In genomic region chr2:239758325-239758877, GRCh38 we compare ENCODE assay signal across 13 cellular contexts.
DNase-seq lines count a peak whose midpoint lies in the region; ATAC-seq and TF ChIP-seq lines count a peak whose summit lies in the region.
"Had no signal": no experiment of that assay in that cellular context is flagged by ENCODE, and none has a peak within 500 bp of the region (broad histone marks: within the 10 kb centered on the region; RNA-seq: fewer than 3 reads in every experiment).

No MANE protein-coding gene starts in this region.

- peaks cover 63% of the 10 kb centered on the region for H3K27me3 Mint-ChIP-seq in MCF 10A (ENCODE audit: insufficient read depth, unreplicated experiment)

- H3K4ac ChIP-seq in IMR-90 (ENCODE audit: low read depth, low read length): no peak overlapping the region

- dilution Hi-C loops in IMR-90 (cut with HindIII; ENCODE audit: low sequenced_read_pairs, unreplicated experiment): no loop called here

- BruUV-seq in IMR-90 (replicated peaks; lab: Mats Ljungman, UMichigan) (no TSS peak), MCF 10A (replicated peaks; lab: Mats Ljungman, UMichigan) (no TSS peak)

- no peaks in the 10 kb centered on the region for H3K4me1 ChIP-seq in IMR-90 (ENCODE audit: control insufficient read depth, insufficient read depth, low read length)
- H3K4me1 ChIP-seq in lower lobe of right lung: peaks cover 7% of the 10 kb centered on the region

- H3K79me1 ChIP-seq in IMR-90 (ENCODE audit: low read depth in 1 of 2, low read length in 2 of 2): no peaks in the 10 kb centered on the region

- no peak overlapping the region for H3K56ac ChIP-seq in IMR-90 (ENCODE audit: extremely low read depth, insufficient read depth, low read length)

- no peak overlapping the region for H3K9ac ChIP-seq in IMR-90 (ENCODE audit: low read depth, low read length)

- no peak overlapping the region for H2AK5ac ChIP-seq in IMR-90 (ENCODE audit: low read depth, low read length)

- TF ChIP-seq CTCF in IMR-90 (conservative IDR thresholded peaks at IDR 0.05; ENCODE audit: low read depth, low read length) (no peak), MCF 10A (IDR thresholded peaks at IDR 0.05; ENCODE audit: unreplicated experiment) (no peak), lower lobe of right lung (IDR thresholded peaks at IDR 0.05) (no peak)

- H3K14ac ChIP-seq in IMR-90 (replicated peaks; ENCODE audit: low read depth, low read length): no peak overlapping the region

- no peak overlapping the region for H2BK120ac ChIP-seq in IMR-90 (ENCODE audit: low read depth, low read length)

- TF ChIP-seq POLR2A in IMR-90 (IDR thresholded peaks at IDR 0.05; ENCODE audit: low read depth, low read length): no peak

- CTCF ChIA-PET in IMR-90 (lab: Yijun Ruan, JAX) (no interaction called here), MCF 10A (lab: Yijun Ruan, JAX) (interaction anchor here (0.6 to 0.7 kb wide), 2 partner anchors 10 to 81 kb away, joined by 3 read pairs; no protein-coding TSS in a partner anchor)

- TF ChIP-seq RAD21 in IMR-90 (IDR thresholded peaks at IDR 0.05; ENCODE audit: low read length): no peak

- DNase-seq in AG08395 (ENCODE audit: low spot score) (peak; percentile 5), IMR-90 (peak; percentile 3), MCF 10A (ENCODE audit: unreplicated experiment) (peak; percentile 62), lower lobe of right lung (peak; percentile 9), GM03348 (ENCODE audit: low spot score) (no peak)
- DNase-seq: activated CD4-positive, alpha-beta T cell treated with anti-CD3 and anti-CD28 coated beads for 48 hours; activated T-cell treated with anti-CD3 and anti-CD28 coated beads, Interleukin-2, amount 50 U/mL, for 4 hours; NCI-H1092; NCI-H446; T-helper 2 cell had no signal

- no peak overlapping the region for H2AFZ ChIP-seq in IMR-90 (replicated peaks; ENCODE audit: low read length, poor library complexity)

- H3K36me3 ChIP-seq in IMR-90 (ENCODE audit: control insufficient read depth, insufficient read depth, low read length): no peaks in the 10 kb centered on the region
- no peaks in the 10 kb centered on the region for H3K36me3 ChIP-seq in lower lobe of right lung

- no peak overlapping the region for H3K4me2 ChIP-seq in IMR-90 (ENCODE audit: low read depth, low read length)

- POLR2A ChIA-PET in IMR-90 (lab: Charles Lee; ENCODE audit: unreplicated experiment): no interaction called here
- POLR2A ChIA-PET in MCF 10A (lab: Yijun Ruan, JAX): interaction anchor here (0.7 kb wide), 1 partner anchor 691 kb away, joined by 3 read pairs; no protein-coding TSS in a partner anchor

- H3K4me1 Mint-ChIP-seq in MCF 10A (ENCODE audit: insufficient read depth, unreplicated experiment): no peaks in the 10 kb centered on the region

- H3K27ac ChIP-seq in IMR-90 (ENCODE audit: insufficient read depth, low read length) (no peak overlapping the region), lower lobe of right lung (no peak overlapping the region)

- no peak overlapping the region for H4K8ac ChIP-seq in IMR-90 (ENCODE audit: low read depth in 2 of 2, low read length in 2 of 2)

- no peak for ATAC-seq in IMR-90 (ENCODE audit: low read depth)
- ATAC-seq in lower lobe of right lung: peak; percentile 12 to 32
- no peak for ATAC-seq in HG03571 (IDR thresholded peaks at IDR 0.05; ENCODE audit: unreplicated experiment)
- no peak for ATAC-seq in GM18867 (IDR thresholded peaks at IDR 0.05; ENCODE audit: unreplicated experiment)
- ATAC-seq in GM18868 (IDR thresholded peaks at IDR 0.05; ENCODE audit: unreplicated experiment): no peak
- ATAC-seq: activated T-cell treated with anti-CD3 and anti-CD28 coated beads, Interleukin-2, amount 50 U/mL, for 4 hours had no signal

- peaks cover 15% of the 10 kb centered on the region for H3K9me3 Mint-ChIP-seq in MCF 10A (ENCODE audit: unreplicated experiment)
- H3K9me3 Mint-ChIP-seq: activated T-cell treated with anti-CD3 and anti-CD28 coated beads, Interleukin-2, amount 50 U/mL, for 4 hours had no signal

- H3K4me3 ChIP-seq in IMR-90 (ENCODE audit: insufficient read depth, low read depth, low read length) (no peak overlapping the region), lower lobe of right lung (no peak overlapping the region)

- no peak overlapping the region for H2BK5ac ChIP-seq in IMR-90 (ENCODE audit: low read depth, low read length, poor library complexity, severe bottlenecking)

- WGBS in IMR-90 (ENCODE audit: extremely low coverage in 2 of 2, insufficient read length in 1 of 2), 2 experiments: 0% methylated on average over 4 of the region's 16 CpGs; no CpG with 5 or more reads in 1 of the 2 experiments

- no peak overlapping the region for H2BK15ac ChIP-seq in IMR-90 (ENCODE audit: low read depth, low read length)

- peaks cover 32% of the 10 kb centered on the region for H3K9me3 ChIP-seq in IMR-90 (ENCODE audit: control insufficient read depth, insufficient read depth, low read length)
- H3K9me3 ChIP-seq in lower lobe of right lung: no peaks in the 10 kb centered on the region

- no peak overlapping the region for H3K27ac Mint-ChIP-seq in MCF 10A (ENCODE audit: low read depth, unreplicated experiment)

- no peak overlapping the region for H3K18ac ChIP-seq in IMR-90 (ENCODE audit: low read depth, low read length)

- no peaks in the 10 kb centered on the region for H3K9me1 ChIP-seq in IMR-90 (ENCODE audit: insufficient read depth, low read length)

- H2AK9ac ChIP-seq in IMR-90 (replicated peaks; ENCODE audit: low read depth, low read length, poor library complexity): no peak overlapping the region

- intact Hi-C loops in IMR-90 (cut with micrococcal nuclease) (no loop called here), MCF 10A (cut with micrococcal nuclease) (no loop called here), lower lobe of right lung (cut with DNase I) (no loop called here)

- no peak overlapping the region for H3K4me3 Mint-ChIP-seq in MCF 10A (ENCODE audit: unreplicated experiment)
- H3K4me3 Mint-ChIP-seq: activated T-cell treated with anti-CD3 and anti-CD28 coated beads, Interleukin-2, amount 50 U/mL, for 4 hours had no signal

- no peak overlapping the region for H4K5ac ChIP-seq in IMR-90 (ENCODE audit: low read depth, low read length)

- H3K27me3 ChIP-seq in IMR-90 (ENCODE audit: control insufficient read depth, insufficient read depth, low read length) (no peaks in the 10 kb centered on the region), lower lobe of right lung (ENCODE audit: low read depth) (no peaks in the 10 kb centered on the region)

- H3K36me3 Mint-ChIP-seq in MCF 10A (ENCODE audit: insufficient read depth, unreplicated experiment): no peaks in the 10 kb centered on the region

- no peak overlapping the region for H4K91ac ChIP-seq in IMR-90 (ENCODE audit: insufficient read depth, low read depth, low read length)

- in situ Hi-C loops in IMR-90 (cut with MboI; ENCODE audit: low sequenced_read_pairs): no loop called here

- H2BK20ac ChIP-seq in IMR-90 (ENCODE audit: low read depth, low read length): no peak overlapping the region

- no peaks in the 10 kb centered on the region for H4K20me1 ChIP-seq in IMR-90 (ENCODE audit: insufficient read depth, low read length)

- H3K23ac ChIP-seq in IMR-90 (ENCODE audit: low read depth, low read length): no peak overlapping the region

TF ChIP-seq in IMR-90, 13 proteins besides CTCF, POLR2A, EP300 and RAD21:
- TF ChIP-seq NFE2L2 (IDR thresholded peaks at IDR 0.05; ENCODE audit: low read depth, low read length): peak; percentile 59
- no peak for TF ChIP-seq BHLHE40 (IDR thresholded peaks at IDR 0.05; ENCODE audit: low read depth, low read length)
TF ChIP-seq in IMR-90: peak in this region for 1.

Comparison
In these comparisons a context has a peak if more than half of its experiments do, and no peak if none do; other contexts are left out.
1. ATAC-seq: peak in lower lobe of right lung (2 of 2); none in IMR-90 (single experiment), HG03571 (single experiment), GM18867 (single experiment) and GM18868 (single experiment).